In genomic region chr2:110770696-110771425, GRCh38 we compare ENCODE assay signal across 1 cellular context.
TF ChIP-seq lines count a peak whose summit lies in the region.

No MANE protein-coding gene starts in this region.

TF ChIP-seq in SK-N-SH, 30 proteins besides CTCF, POLR2A, EP300 and RAD21 (continued from another document):
- TF ChIP-seq, protein P1, sequence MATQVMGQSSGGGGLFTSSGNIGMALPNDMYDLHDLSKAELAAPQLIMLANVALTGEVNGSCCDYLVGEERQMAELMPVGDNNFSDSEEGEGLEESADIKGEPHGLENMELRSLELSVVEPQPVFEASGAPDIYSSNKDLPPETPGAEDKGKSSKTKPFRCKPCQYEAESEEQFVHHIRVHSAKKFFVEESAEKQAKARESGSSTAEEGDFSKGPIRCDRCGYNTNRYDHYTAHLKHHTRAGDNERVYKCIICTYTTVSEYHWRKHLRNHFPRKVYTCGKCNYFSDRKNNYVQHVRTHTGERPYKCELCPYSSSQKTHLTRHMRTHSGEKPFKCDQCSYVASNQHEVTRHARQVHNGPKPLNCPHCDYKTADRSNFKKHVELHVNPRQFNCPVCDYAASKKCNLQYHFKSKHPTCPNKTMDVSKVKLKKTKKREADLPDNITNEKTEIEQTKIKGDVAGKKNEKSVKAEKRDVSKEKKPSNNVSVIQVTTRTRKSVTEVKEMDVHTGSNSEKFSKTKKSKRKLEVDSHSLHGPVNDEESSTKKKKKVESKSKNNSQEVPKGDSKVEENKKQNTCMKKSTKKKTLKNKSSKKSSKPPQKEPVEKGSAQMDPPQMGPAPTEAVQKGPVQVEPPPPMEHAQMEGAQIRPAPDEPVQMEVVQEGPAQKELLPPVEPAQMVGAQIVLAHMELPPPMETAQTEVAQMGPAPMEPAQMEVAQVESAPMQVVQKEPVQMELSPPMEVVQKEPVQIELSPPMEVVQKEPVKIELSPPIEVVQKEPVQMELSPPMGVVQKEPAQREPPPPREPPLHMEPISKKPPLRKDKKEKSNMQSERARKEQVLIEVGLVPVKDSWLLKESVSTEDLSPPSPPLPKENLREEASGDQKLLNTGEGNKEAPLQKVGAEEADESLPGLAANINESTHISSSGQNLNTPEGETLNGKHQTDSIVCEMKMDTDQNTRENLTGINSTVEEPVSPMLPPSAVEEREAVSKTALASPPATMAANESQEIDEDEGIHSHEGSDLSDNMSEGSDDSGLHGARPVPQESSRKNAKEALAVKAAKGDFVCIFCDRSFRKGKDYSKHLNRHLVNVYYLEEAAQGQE (IDR thresholded peaks at IDR 0.05; ENCODE audit: low read depth, low read length): peak; percentile 81; the same call in 1 of the 2 replicates
- no peak for TF ChIP-seq TAF1 (IDR thresholded peaks at IDR 0.05; ENCODE audit: borderline replicate concordance, low read depth, low read length)
